11 cellular contexts compared by ENCODE assay signal in the genomic region with DNA sequence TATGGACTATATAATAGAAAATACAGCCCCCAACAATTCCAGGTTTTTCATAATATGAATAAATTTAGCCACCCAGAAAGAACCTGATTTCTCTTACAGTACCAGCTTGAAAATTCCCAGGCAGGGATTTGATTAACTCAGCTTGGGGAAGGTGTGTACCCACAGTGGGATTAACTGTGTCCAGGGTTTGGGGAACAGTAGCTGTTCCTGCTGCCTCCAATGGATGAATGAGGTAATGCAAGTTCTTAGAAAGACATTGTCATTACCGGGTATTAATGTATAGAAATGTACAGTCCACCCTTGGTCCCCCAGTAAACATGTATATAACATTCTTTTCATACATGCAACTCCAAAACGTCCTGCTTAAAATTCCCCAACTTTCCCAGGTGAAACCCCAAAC.
DNase-seq lines count a peak whose midpoint lies in the region; ATAC-seq, FAIRE-seq and TF ChIP-seq lines count a peak whose summit lies in the region.
"Had no signal": no experiment of that assay in that cellular context is flagged by ENCODE, and none has a peak within 500 bp of the region (broad histone marks: within the 10 kb centered on the region; RNA-seq: fewer than 3 reads in every experiment).

No MANE protein-coding gene starts in this region.

- H3K27me3 ChIP-seq in heart right ventricle (no peaks in the 10 kb centered on the region), right cardiac atrium (ENCODE audit: control insufficient read depth, insufficient read depth) (no peaks in the 10 kb centered on the region)

- ATAC-seq in heart right ventricle (no peak), right cardiac atrium (no peak), HG03103 (IDR thresholded peaks at IDR 0.05; ENCODE audit: low read depth, unreplicated experiment) (peak; percentile 81), GM21390 (IDR thresholded peaks at IDR 0.05; ENCODE audit: unreplicated experiment) (no peak)

- H3K27ac ChIP-seq in heart right ventricle (no peak overlapping the region), right cardiac atrium (ENCODE audit: low read length) (no peak overlapping the region)

- H3K9me3 ChIP-seq in heart right ventricle (peaks cover 0 to 3% (median 0%) of the 10 kb centered on the region in 11 donors), right cardiac atrium (ENCODE audit: control insufficient read depth, low read length) (no peaks in the 10 kb centered on the region)

- FAIRE-seq in frontal cortex (lab: Jason Lieb, UNC), result no peak

- H3K4me1 ChIP-seq in heart right ventricle (no peaks in the 10 kb centered on the region), right cardiac atrium (ENCODE audit: control insufficient read depth, insufficient read depth, low read length) (no peaks in the 10 kb centered on the region)

- no peaks in the 10 kb centered on the region for H3K36me3 ChIP-seq in heart right ventricle

- 52 to 53% methylated on average over 2 of the region's 2 CpGs for WGBS in heart right ventricle, 2 donors
- 61% methylated on average over 2 of the region's 2 CpGs for WGBS in right cardiac atrium

- in situ Hi-C loops in astrocyte of the spinal cord (cut with HindIII; ENCODE audit: low sequenced_read_pairs), result no loop called here

- H3K4me3 ChIP-seq in heart right ventricle, result no peak overlapping the region
- no peak overlapping the region for H3K4me3 ChIP-seq in right cardiac atrium (ENCODE audit: low read length)
- H3K4me3 ChIP-seq in astrocyte of the spinal cord (ENCODE audit: low read depth, low read length), result no peak overlapping the region

- no peak for DNase-seq in heart right ventricle
- DNase-seq in right cardiac atrium, result no peak
- DNase-seq in astrocyte of the spinal cord (ENCODE audit: low read depth, low spot score), result no peak
- no peak for DNase-seq in NCI-H345 (lab: John Stamatoyannopoulos, UW)
- no peak for DNase-seq in posterior cingulate gyrus
- DNase-seq in frontal cortex (ENCODE audit: low spot score in 2 of 2), result no peak
- DNase-seq: activated naive CD8-positive, alpha-beta T cell treated with anti-CD3 and anti-CD28 coated beads, Interleukin-2, amount 10 ng/mL, durations not matched to agents 7 days and 5 days; DMS153; NCI-H2081 treated with DMSO at 0.1 percent for 48 hours had no signal

- TF ChIP-seq CTCF in heart right ventricle (IDR thresholded peaks at IDR 0.05), result peak in 7 of 9 donors; percentile 13 to 33 (median 20)
- peak; percentile 20 for TF ChIP-seq CTCF in astrocyte of the spinal cord (IDR thresholded peaks at IDR 0.05; ENCODE audit: low read depth, low read length)

- intact Hi-C loops in heart right ventricle (cut with DNase I), result no loop called here
- intact Hi-C loops in right cardiac atrium (cut with DNase I), result no loop called here
- intact Hi-C loops in posterior cingulate gyrus (cut with DNase I), result no loop called here
